Comparison of ENCODE assay signal across 25 cellular contexts in genomic region chr5:11564716-11565115, GRCh38.
DNase-seq lines count a peak whose midpoint lies in the region; ATAC-seq lines count a peak whose summit lies in the region.
"Had no signal": no experiment of that assay in that cellular context is flagged by ENCODE, and none has a peak within 500 bp of the region (broad histone marks: within the 10 kb centered on the region; RNA-seq: fewer than 3 reads in every experiment).

No MANE protein-coding gene starts in this region.

- ATAC-seq in GM19351 (IDR thresholded peaks at IDR 0.05; ENCODE audit: unreplicated experiment), result no peak
- ATAC-seq: A549; activated T-helper 17 cell treated with anti-CD3 and anti-CD28 coated beads, Interleukin-2, amount 50 U/mL, for 72 hours; gastrocnemius medialis; GM12878; left lung; psoas muscle had no signal

- H3K27ac ChIP-seq in cingulate gyrus (ENCODE audit: low read depth, low read length), result peak overlapping the region; percentile 90
- H3K27ac ChIP-seq: A549, gastrocnemius medialis, left lung, PC-9, psoas muscle, transverse colon had no signal

- DNase-seq in Ammon's horn (ENCODE audit: low spot score) (peak; percentile 97), amygdala (lab: John Stamatoyannopoulos, UW) (peak in 52 of 56 donors; percentile 18 to 92 (median 69)), midbrain (lab: John Stamatoyannopoulos, UW) (peak; percentile 89), LoVo (ENCODE audit: low spot score) (no peak), NCI-H1930 (lab: John Stamatoyannopoulos, UW) (no peak), NCI-H2107 (lab: John Stamatoyannopoulos, UW) (no peak)
- DNase-seq: activated naive CD4-positive, alpha-beta T cell treated with anti-CD3 and anti-CD28 coated beads, Interleukin-2, amount 10 ng/mL, durations not matched to agents 7 days and 5 days; CD4-positive, alpha-beta T cell; central memory CD4-positive, alpha-beta T cell; dermis blood vessel endothelial cell; EL; gastrocnemius medialis; IMR-90; left lung; mesendoderm; NCI-H146; PC-9; psoas muscle; stimulated activated CD4-positive, alpha-beta T cell treated with anti-CD3 and anti-CD28 coated beads, Interleukin-4, amount 100 ng/mL, for 1 hour; transverse colon had no signal

Comparison
In these comparisons a context has a peak if more than half of its experiments do, and no peak if none do; other contexts are left out.
1. DNase-seq: peak in Ammon's horn (single experiment), amygdala (52 of 56) and midbrain (single experiment); none in LoVo (single experiment), NCI-H1930 (0 of 2) and NCI-H2107 (single experiment).